20 cellular contexts compared by ENCODE assay signal in genomic region chr21:42769820-42770716, GRCh38.
DNase-seq lines count a peak whose midpoint lies in the region; ATAC-seq, FAIRE-seq and TF ChIP-seq lines count a peak whose summit lies in the region.
"Had no signal": no experiment of that assay in that cellular context is flagged by ENCODE, and none has a peak within 500 bp of the region (broad histone marks: within the 10 kb centered on the region; RNA-seq: fewer than 3 reads in every experiment).

No MANE protein-coding gene starts in this region.

- H3K23me2 ChIP-seq in H9 (ENCODE audit: insufficient read length, low read depth, low read length, poor library complexity, severe bottlenecking) (no peaks in the 10 kb centered on the region), H1 (ENCODE audit: low read depth, low read length) (peaks cover 1% of the 10 kb centered on the region; the same call in 1 of the 2 replicates)

- no peak for TF ChIP-seq EP300 in H1 (IDR thresholded peaks at IDR 0.05; ENCODE audit: borderline replicate concordance in 1 of 2, low read depth in 2 of 2, low read length in 2 of 2)

- H3K27me3 Mint-ChIP-seq in CD8-positive, alpha-beta T cell (ENCODE audit: low read depth) = no peaks in the 10 kb centered on the region
- H3K27me3 Mint-ChIP-seq in H9 (ENCODE audit: low read depth) = no peaks in the 10 kb centered on the region; the same call in 1 of the 2 replicates
- H3K27me3 Mint-ChIP-seq: CD4-positive, alpha-beta memory T cell; IgD-negative memory B cell had no signal

- H3K79me2 ChIP-seq in H9 (ENCODE audit: insufficient read depth, low read length) = no peaks in the 10 kb centered on the region
- no peaks in the 10 kb centered on the region for H3K79me2 ChIP-seq in H1 (ENCODE audit: control insufficient read depth in 1 of 2, insufficient read depth in 2 of 2, low read length in 2 of 2)

- H3K4ac ChIP-seq in H9 (ENCODE audit: low read depth, low read length) = no peak overlapping the region
- no peak overlapping the region for H3K4ac ChIP-seq in H1 (replicated peaks; ENCODE audit: insufficient read length, low read depth, low read length)
- H3K4ac ChIP-seq in neuronal stem cell (ENCODE audit: low read length) = no peak overlapping the region

- no peak overlapping the region for H3K18ac ChIP-seq in H9 (ENCODE audit: insufficient read length, low read depth, low read length)
- no peak overlapping the region for H3K18ac ChIP-seq in H1 (ENCODE audit: extremely low read depth, low read length)
- no peak overlapping the region for H3K18ac ChIP-seq in neuronal stem cell (ENCODE audit: low read length)

- TF ChIP-seq RAD21 in H1 (IDR thresholded peaks at IDR 0.05 in 1 of 2, conservative IDR thresholded peaks at IDR 0.05 in 1 of 2; ENCODE audit: low read depth in 2 of 2, low read length in 2 of 2) = no peak

- H3T11ph ChIP-seq in H9 (ENCODE audit: low read length) = no peak overlapping the region

- H3K56ac ChIP-seq in H9 (ENCODE audit: insufficient read length, low read depth, low read length) = no peak overlapping the region
- H3K56ac ChIP-seq in H1 (replicated peaks; ENCODE audit: insufficient read length, low read depth, low read length) = no peak overlapping the region

- H2BK15ac ChIP-seq in H9 (ENCODE audit: low read depth, low read length) = no peak overlapping the region
- no peak overlapping the region for H2BK15ac ChIP-seq in H1 (ENCODE audit: low read length)
- no peak overlapping the region for H2BK15ac ChIP-seq in neuronal stem cell (ENCODE audit: low read length)

- H3K9ac ChIP-seq in H9 (ENCODE audit: extremely low read depth, insufficient read length, low read length) = no peak overlapping the region
- no peak overlapping the region for H3K9ac ChIP-seq in H1 (replicated peaks in 1 of 4; ENCODE audit: extremely low read depth in 1 of 4, low read depth in 3 of 4, low read length in 3 of 4)
- peak overlapping the region; percentile 47 for H3K9ac ChIP-seq in neuronal stem cell (ENCODE audit: low read depth, low read length, poor library complexity)

- peak overlapping the region; percentile 32 for H3K27ac Mint-ChIP-seq in CD8-positive, alpha-beta T cell
- H3K27ac Mint-ChIP-seq in H9 = peak overlapping the region; percentile 48 to 68 (median 61); a peak in 3 of 7 replicates

- H4K91ac ChIP-seq in H9 (ENCODE audit: insufficient read length, low read depth, low read length) = no peak overlapping the region
- H4K91ac ChIP-seq in H1 (replicated peaks; ENCODE audit: insufficient read length, low read length) = no peak overlapping the region
- H4K91ac ChIP-seq in neuronal stem cell (ENCODE audit: low read depth, low read length, poor library complexity) = peak overlapping the region; percentile 40

- no peak for DNase-seq in CD8-positive, alpha-beta T cell
- DNase-seq in H9 = no peak
- no peak for DNase-seq in H1 (ENCODE audit: low read depth in 1 of 2, low spot score in 2 of 2)
- DNase-seq in neuronal stem cell (ENCODE audit: low spot score) = no peak
- DNase-seq in T-helper 1 cell = no peak
- DNase-seq in HT-29 (ENCODE audit: low spot score) = no peak
- DNase-seq: BE2C; CD4-positive, alpha-beta memory T cell; COR-L47; DMS153; DND-41; GDM1 had no signal

- no peak overlapping the region for H3K4me2 ChIP-seq in H9 (ENCODE audit: insufficient read depth, insufficient read length, low read length)
- no peak overlapping the region for H3K4me2 ChIP-seq in H1 (ENCODE audit: insufficient read depth in 1 of 2, low read depth in 2 of 2, low read length in 2 of 2)
- H3K4me2 ChIP-seq in neuronal stem cell (ENCODE audit: insufficient read depth, low read length, poor library complexity, severe bottlenecking) = no peak overlapping the region
- H3K4me2 ChIP-seq: A549 had no signal

- H3K27me3 ChIP-seq in CD8-positive, alpha-beta T cell (ENCODE audit: insufficient read depth, low read length) = no peaks in the 10 kb centered on the region
- H3K27me3 ChIP-seq in H9 (ENCODE audit: insufficient read depth, low read length) (no peaks in the 10 kb centered on the region), H1 (replicated peaks in 1 of 4; ENCODE audit: control insufficient read depth in 3 of 4, extremely low read depth in 1 of 4, insufficient read depth in 3 of 4, low read length in 3 of 4) (no peaks in the 10 kb centered on the region), neuronal stem cell (ENCODE audit: control insufficient read depth in 3 of 3, insufficient read depth in 3 of 3, low read depth in 1 of 3, low read length in 3 of 3) (no peaks in the 10 kb centered on the region)
- H3K27me3 ChIP-seq: BE2C had no signal

- peaks cover 64% of the 10 kb centered on the region for H3K36me3 Mint-ChIP-seq in CD8-positive, alpha-beta T cell
- peaks cover 51 to 76% (median 74%) of the 10 kb centered on the region in 3 experiments for H3K36me3 Mint-ChIP-seq in H9 (ENCODE audit: insufficient read depth in 1 of 3, low read depth in 3 of 3)
- H3K36me3 Mint-ChIP-seq: IgD-negative memory B cell had no signal

- H2BK20ac ChIP-seq in H9 (ENCODE audit: low read depth, low read length, poor library complexity, severe bottlenecking) (no peak overlapping the region), H1 (ENCODE audit: low read length) (no peak overlapping the region)

- H3K9me3 ChIP-seq in CD8-positive, alpha-beta T cell (ENCODE audit: low read length) = no peaks in the 10 kb centered on the region
- H3K9me3 ChIP-seq in H9 (ENCODE audit: control insufficient read depth, low read depth, low read length) (no peaks in the 10 kb centered on the region), H1 (ENCODE audit: insufficient read depth in 2 of 2, low read depth in 1 of 2, low read length in 1 of 2) (no peaks in the 10 kb centered on the region), neuronal stem cell (replicated peaks in 1 of 2; ENCODE audit: control insufficient read depth in 2 of 2, insufficient read depth in 1 of 2, low read depth in 1 of 2, low read length in 2 of 2) (peaks cover 0 to 3% of the 10 kb centered on the region in 2 donors)
- H3K9me3 ChIP-seq: A549, BE2C had no signal

- H3K4me1 ChIP-seq in CD8-positive, alpha-beta T cell (ENCODE audit: insufficient read depth, low read length) = no peaks in the 10 kb centered on the region
- H3K4me1 ChIP-seq in H9 (ENCODE audit: insufficient read depth, low read length) (no peaks in the 10 kb centered on the region), H1 (replicated peaks in 1 of 4; ENCODE audit: control insufficient read depth in 3 of 4, insufficient read depth in 4 of 4, low read length in 3 of 4) (no peaks in the 10 kb centered on the region), neuronal stem cell (ENCODE audit: control insufficient read depth in 2 of 2, insufficient read depth in 1 of 2, low read depth in 1 of 2, low read length in 2 of 2) (no peaks in the 10 kb centered on the region)
- H3K4me1 ChIP-seq: A549, BE2C had no signal

- CTCF ChIA-PET in CD8-positive, alpha-beta T cell (lab: Charles Lee) = interaction anchor here (1.2 to 1.6 kb wide), 2 partner anchors 13 to 48 kb away, joined by 3 to 4 read pairs; no protein-coding TSS in a partner anchor
- CTCF ChIA-PET in H1 (lab: Charles Lee; ENCODE audit: partially characterized antibody) = interaction anchor here (3.0 kb wide), 1 partner anchor 11 kb away, joined by 8 read pairs; no protein-coding TSS in a partner anchor

- H3K23ac ChIP-seq in H9 (ENCODE audit: insufficient read length, low read depth, low read length) (no peak overlapping the region), H1 (ENCODE audit: insufficient read length) (no peak overlapping the region), neuronal stem cell (ENCODE audit: low read depth, low read length, poor library complexity) (peak overlapping the region; percentile 6)

- intact Hi-C loops in CD8-positive, alpha-beta T cell (cut with DNase I, micrococcal nuclease) = no loop called here

- H3K79me1 ChIP-seq in H9 (ENCODE audit: insufficient read depth, low read depth, low read length, poor library complexity, severe bottlenecking) (no peaks in the 10 kb centered on the region), H1 (ENCODE audit: low read depth, low read length) (0 out of 2 replicates have a peak, but pooled peaks cover 4% of the 10 kb centered on the region), neuronal stem cell (ENCODE audit: low read depth, low read length) (no peaks in the 10 kb centered on the region)

- H2BK120ac ChIP-seq in H9 (ENCODE audit: low read depth, low read length, poor library complexity, severe bottlenecking) = no peak overlapping the region
- no peak overlapping the region for H2BK120ac ChIP-seq in H1 (replicated peaks; ENCODE audit: low read depth, low read length)
- H2BK120ac ChIP-seq in neuronal stem cell (ENCODE audit: low read depth, low read length) = no peak overlapping the region

- H3K4me1 Mint-ChIP-seq in CD8-positive, alpha-beta T cell (ENCODE audit: low read depth) = no peaks in the 10 kb centered on the region
- H3K4me1 Mint-ChIP-seq in H9 = no peaks in the 10 kb centered on the region
- H3K4me1 Mint-ChIP-seq: IgD-negative memory B cell had no signal

- H4K8ac ChIP-seq in H9 (replicated peaks; ENCODE audit: insufficient read length, low read depth, low read length) (no peak overlapping the region), H1 (ENCODE audit: extremely low read depth, insufficient read depth, low read length) (no peak overlapping the region; the same call in 1 of the 2 replicates), neuronal stem cell (ENCODE audit: low read depth, low read length) (no peak overlapping the region)

- WGBS in H9 (ENCODE audit: extremely low coverage, insufficient read length, low lambda C conversion rate) = no CpG with 5 or more reads among the region's 28 CpGs
- 91% methylated on average over 23 of the region's 28 CpGs; no CpG with 5 or more reads in 1 of the 2 experiments for WGBS in H1 (ENCODE audit: extremely low coverage in 1 of 2, insufficient coverage in 1 of 2, insufficient read length in 1 of 2, insufficient replicate concordance in 2 of 2, low coverage in 1 of 2, low lambda C conversion rate in 2 of 2, missing lambda C conversion rate in 1 of 2), 2 experiments
- WGBS in neuronal stem cell (ENCODE audit: extremely low coverage in 2 of 2, insufficient read length in 2 of 2, insufficient replicate concordance in 1 of 2), 2 donors = no CpG with 5 or more reads among the region's 28 CpGs

- no peak for TF ChIP-seq CTCF in CD8-positive, alpha-beta T cell (IDR thresholded peaks at IDR 0.05)
- TF ChIP-seq CTCF in H9 (conservative IDR thresholded peaks at IDR 0.05) (no peak), H1 (IDR thresholded peaks at IDR 0.05; ENCODE audit: control extremely low read depth in 1 of 3, insufficient read depth in 1 of 3, low read depth in 1 of 3, low read length in 3 of 3) (no peak)

- no peak overlapping the region for H3K27ac ChIP-seq in CD8-positive, alpha-beta T cell (ENCODE audit: low read depth, low read length)
- H3K27ac ChIP-seq in H9 (ENCODE audit: insufficient read length, low read depth, low read length) (no peak overlapping the region), H1 (ENCODE audit: low read depth, low read length) (no peak overlapping the region), neuronal stem cell (replicated peaks; ENCODE audit: low read length) (no peak overlapping the region)
- H3K27ac ChIP-seq: A549, C4-2B had no signal

- H3K14ac ChIP-seq in H9 (ENCODE audit: insufficient read depth, low read length) (no peak overlapping the region), H1 (ENCODE audit: insufficient read length) (no peak overlapping the region), neuronal stem cell (ENCODE audit: low read length) (peak overlapping the region; percentile 26)

- H2BK12ac ChIP-seq in H9 (ENCODE audit: insufficient read length, low read depth, low read length) (no peak overlapping the region), H1 (ENCODE audit: low read depth, low read length) (no peak overlapping the region), neuronal stem cell (ENCODE audit: low read length) (no peak overlapping the region)

- peaks cover 26% of the 10 kb centered on the region for H3K36me3 ChIP-seq in CD8-positive, alpha-beta T cell (ENCODE audit: insufficient read depth, low read length)
- H3K36me3 ChIP-seq in H1 (ENCODE audit: control insufficient read depth in 2 of 4, insufficient read depth in 4 of 4, low read length in 3 of 4) = peaks cover 24 to 57% (median 49%) of the 10 kb centered on the region in 4 experiments; a peak in 7 of 8 replicates
- H3K36me3 ChIP-seq in neuronal stem cell (replicated peaks in 1 of 2; ENCODE audit: control insufficient read depth in 2 of 2, insufficient read depth in 2 of 2, low read length in 2 of 2) = peaks cover 57 to 83% of the 10 kb centered on the region in 2 donors

- no peaks in the 10 kb centered on the region for H3K9me3 Mint-ChIP-seq in CD8-positive, alpha-beta T cell
- H3K9me3 Mint-ChIP-seq in H9 = peaks cover 0 to 2% of the 10 kb centered on the region in 2 experiments; a peak in 2 of 5 replicates
- H3K9me3 Mint-ChIP-seq: CD4-positive, alpha-beta memory T cell; IgD-negative memory B cell had no signal

- H4K5ac ChIP-seq in H9 (ENCODE audit: insufficient read length, low read depth, low read length) (no peak overlapping the region), H1 (ENCODE audit: insufficient read length, low read depth, low read length) (no peak overlapping the region)

- no peak overlapping the region for H3K4me3 ChIP-seq in CD8-positive, alpha-beta T cell (ENCODE audit: low read depth, low read length)
- H3K4me3 ChIP-seq in H1 (ENCODE audit: extremely low read depth in 1 of 4, insufficient read depth in 2 of 4, low read depth in 3 of 4, low read length in 4 of 4) (no peak overlapping the region), neuronal stem cell (ENCODE audit: low read length in 2 of 2) (peak overlapping the region in 1 of 2 donors; percentile 67)
- H3K4me3 ChIP-seq: A549 had no signal

- H2AK5ac ChIP-seq in H9 (ENCODE audit: insufficient read length, low read length) = no peak overlapping the region
- H2AK5ac ChIP-seq in H1 (ENCODE audit: low read depth, low read length) = no peak overlapping the region
- H2AK5ac ChIP-seq in neuronal stem cell (ENCODE audit: low read depth, low read length) = no peak overlapping the region

- H4K20me1 ChIP-seq in H9 (ENCODE audit: control insufficient read depth, insufficient read depth, insufficient read length) = no peaks in the 10 kb centered on the region
- H4K20me1 ChIP-seq in H1 (replicated peaks in 1 of 2; ENCODE audit: control insufficient read depth in 1 of 2, insufficient read depth in 2 of 2, low read length in 2 of 2) = peaks cover 0 to 7% of the 10 kb centered on the region in 2 experiments

- FAIRE-seq in H1 (lab: Jason Lieb, UNC) = no peak
- FAIRE-seq: A549, D721Med, GM12892, GM19239, H54 had no signal

- no peak for ATAC-seq in CD8-positive, alpha-beta T cell
- no peak for ATAC-seq in GM19452 (IDR thresholded peaks at IDR 0.05; ENCODE audit: unreplicated experiment)
- ATAC-seq: A549 had no signal

- no peak for TF ChIP-seq POLR2A in H1 (IDR thresholded peaks at IDR 0.05; ENCODE audit: control extremely low read depth in 1 of 2, low read depth in 2 of 2, low read length in 2 of 2)

- POLR2A ChIA-PET in CD8-positive, alpha-beta T cell (lab: Charles Lee) = no interaction called here
- POLR2A ChIA-PET in H1 (lab: Charles Lee; ENCODE audit: partially characterized antibody) = interaction anchor here (1.1 to 1.6 kb wide), 2 partner anchors 9 to 12 kb away, joined by 3 to 4 read pairs; no protein-coding TSS in a partner anchor

- H2BK5ac ChIP-seq in H9 (ENCODE audit: insufficient read length, low read length) = no peak overlapping the region
- peak overlapping the region; percentile 49; the same call in 1 of the 2 replicates for H2BK5ac ChIP-seq in H1 (ENCODE audit: low read depth, low read length)
- peak overlapping the region; percentile 68 for H2BK5ac ChIP-seq in neuronal stem cell (ENCODE audit: low read length)

- H3K4me3 Mint-ChIP-seq in CD8-positive, alpha-beta T cell = no peak overlapping the region
- no peak overlapping the region; a peak in 1 of 5 replicates for H3K4me3 Mint-ChIP-seq in H9
- H3K4me3 Mint-ChIP-seq: CD4-positive, alpha-beta memory T cell; IgD-negative memory B cell had no signal

- H2AFZ ChIP-seq in H9 (ENCODE audit: low read length) (no peak overlapping the region), H1 (ENCODE audit: low read length) (no peak overlapping the region), neuronal stem cell (ENCODE audit: low read length) (no peak overlapping the region)
